Comparison of ENCODE assay signal across 10 cellular contexts in the genomic region with DNA sequence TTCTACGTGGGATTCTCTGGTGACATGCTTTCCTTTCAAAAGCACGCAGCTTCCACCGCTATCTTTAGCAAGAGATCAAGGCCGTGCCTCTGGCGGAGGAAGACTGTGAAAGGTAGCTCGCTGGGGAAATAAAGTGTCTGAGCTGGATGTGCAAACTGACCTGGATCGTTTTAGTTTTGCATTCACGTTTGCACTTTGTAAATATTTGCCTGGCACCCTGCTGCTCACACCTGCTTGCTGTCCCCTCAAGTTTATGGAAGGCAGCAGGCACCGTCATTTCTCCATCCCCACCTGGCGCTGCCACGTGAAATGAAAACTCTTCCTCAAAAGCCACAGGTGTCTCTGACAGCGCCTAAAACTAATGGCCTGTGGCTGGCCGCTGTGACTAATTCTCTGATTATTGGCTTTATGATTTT. TPM values are rescaled to one million over a fixed set of nuclear protein-coding genes. Genes with fewer than 3 reads are reported as not detected.
DNase-seq lines count a peak whose midpoint lies in the region; ATAC-seq and TF ChIP-seq lines count a peak whose summit lies in the region.
"Had no signal": no experiment of that assay in that cellular context is flagged by ENCODE, and none has a peak within 500 bp of the region (broad histone marks: within the 10 kb centered on the region; RNA-seq: fewer than 3 reads in every experiment).

No MANE protein-coding gene starts in this region.

- intact Hi-C loops in right lobe of liver (cut with DNase I) = no loop called here
- intact Hi-C loops in prostate gland (cut with DNase I) = no loop called here

- DNase-seq in COLO668 (lab: John Stamatoyannopoulos, UW; ENCODE audit: unreplicated experiment) (peak; percentile 99), NCI-H146 treated with DMSO at 0.1 percent for 48 hours (lab: John Stamatoyannopoulos, UW; ENCODE audit: unreplicated experiment) (peak; percentile 95), right lobe of liver (no peak), hippocampal formation (lab: John Stamatoyannopoulos, UW) (no peak), GM10266 (ENCODE audit: extremely low spot score) (no peak), prostate gland (ENCODE audit: low spot score) (no peak)
- DNase-seq: AML-193; stimulated activated naive CD4-positive, alpha-beta T cell treated with Interleukin-2 at 50 U/mL for 16 hours had no signal

- no peaks in the 10 kb centered on the region for H4K20me1 ChIP-seq in SU-DHL-6 (ENCODE audit: low read depth, low read length)

- H3K9me3 ChIP-seq in SU-DHL-6 (ENCODE audit: insufficient read depth, low read length) = no peaks in the 10 kb centered on the region
- H3K9me3 ChIP-seq in right lobe of liver = no peaks in the 10 kb centered on the region
- H3K9me3 ChIP-seq in prostate gland = no peaks in the 10 kb centered on the region

- no peaks in the 10 kb centered on the region for H3K79me2 ChIP-seq in SU-DHL-6 (ENCODE audit: insufficient read depth, low read length)

- H2AFZ ChIP-seq in SU-DHL-6 (ENCODE audit: low read depth, low read length, severe bottlenecking) = no peak overlapping the region

- H3K4me2 ChIP-seq in SU-DHL-6 (ENCODE audit: low read depth, low read length, poor library complexity, severe bottlenecking) = peak overlapping the region; percentile 32

- H3K4me3 ChIP-seq in SU-DHL-6 (ENCODE audit: insufficient read depth, low read length, poor library complexity, severe bottlenecking) = no peak overlapping the region
- H3K4me3 ChIP-seq in right lobe of liver = peak overlapping the region; percentile 3 to 40 (median 21)
- no peak overlapping the region for H3K4me3 ChIP-seq in prostate gland

- no peaks in the 10 kb centered on the region for H3F3A ChIP-seq in SU-DHL-6 (ENCODE audit: insufficient read depth)

- H3K9me2 ChIP-seq in SU-DHL-6 (replicated peaks; ENCODE audit: insufficient read depth, low read length) = no peaks in the 10 kb centered on the region

- ATAC-seq in right lobe of liver (peak in 3 of 4 donors; percentile 29 to 53 (median 30)), HG02884 (IDR thresholded peaks at IDR 0.05; ENCODE audit: unreplicated experiment) (no peak)

- no peak overlapping the region for H3K27ac ChIP-seq in SU-DHL-6 (ENCODE audit: low read depth, low read length)
- H3K27ac ChIP-seq in right lobe of liver = no peak overlapping the region
- H3K27ac ChIP-seq in prostate gland = no peak overlapping the region

- H3K27me3 ChIP-seq in SU-DHL-6 (ENCODE audit: low read length) = no peaks in the 10 kb centered on the region
- H3K27me3 ChIP-seq in right lobe of liver = no peaks in the 10 kb centered on the region
- H3K27me3 ChIP-seq in prostate gland (replicated peaks; ENCODE audit: insufficient read depth) = no peaks in the 10 kb centered on the region

- no peak for TF ChIP-seq POLR2A in right lobe of liver (IDR thresholded peaks at IDR 0.05)
- no peak for TF ChIP-seq POLR2A in prostate gland (IDR thresholded peaks at IDR 0.05)

- H3K36me3 ChIP-seq in SU-DHL-6 (ENCODE audit: low read length) (no peaks in the 10 kb centered on the region), right lobe of liver (no peaks in the 10 kb centered on the region), prostate gland (no peaks in the 10 kb centered on the region)

- no peak overlapping the region for H3K9ac ChIP-seq in SU-DHL-6 (ENCODE audit: low read length)

- 30% methylated on average over 13 of the region's 13 CpGs for WGBS in right lobe of liver (ENCODE audit: insufficient coverage, low coverage, low lambda C conversion rate, missing lambda C conversion rate)
- 21% methylated on average over 13 of the region's 13 CpGs for WGBS in prostate gland

- peaks cover 0 to 12% (median 0%) of the 10 kb centered on the region in 4 donors for H3K4me1 ChIP-seq in right lobe of liver
- H3K4me1 ChIP-seq in prostate gland (replicated peaks) = peaks cover 2% of the 10 kb centered on the region

- TF ChIP-seq CTCF in SU-DHL-6 (IDR thresholded peaks at IDR 0.05; ENCODE audit: insufficient read depth, low read length, poor library complexity, severe bottlenecking) (no peak), right lobe of liver (IDR thresholded peaks at IDR 0.05) (no peak), GM10266 (IDR thresholded peaks at IDR 0.05; ENCODE audit: control insufficient read depth, insufficient read depth, low read depth, missing control alignments) (no peak), prostate gland (IDR thresholded peaks at IDR 0.05) (no peak)

RNA-seq across cellular contexts. Expression of gene TARDBP, which starts 44.0 kb away (rescaled TPM):
- total RNA-seq in right lobe of liver (10 to 100 TPM; 57.2 to 84.4 (median 73.8) TPM), prostate gland (100 to 1,000 TPM in 1 of 2 donors, 10 to 100 TPM in 1; 93.7 to 151 TPM)

Comparison
In these comparisons a context has a peak if more than half of its experiments do, and no peak if none do; other contexts are left out.
1. DNase-seq: peak in COLO668 (single experiment) and NCI-H146 treated with DMSO at 0.1 percent for 48 hours (single experiment); none in right lobe of liver (0 of 3), hippocampal formation (0 of 2), GM10266 (single experiment) and prostate gland (single experiment).
2. H3K4me3 ChIP-seq: peak in right lobe of liver (3 of 3); none in SU-DHL-6 (single experiment) and prostate gland (0 of 2).